19 cellular contexts compared by ENCODE assay signal in genomic region chrX:40247848-40248622, GRCh38.
DNase-seq lines count a peak whose midpoint lies in the region; ATAC-seq and TF ChIP-seq lines count a peak whose summit lies in the region.
"Had no signal": no experiment of that assay in that cellular context is flagged by ENCODE, and none has a peak within 500 bp of the region (broad histone marks: within the 10 kb centered on the region; RNA-seq: fewer than 3 reads in every experiment).

No MANE protein-coding gene starts in this region.

- ATAC-seq in WTC11 (peak; percentile 36; the same call in 1 of the 2 replicates), psoas muscle (no peak)
- ATAC-seq: CD8-positive, alpha-beta T cell had no signal

- no peak overlapping the region for H3K4me3 Mint-ChIP-seq in WTC11
- no peak overlapping the region for H3K4me3 Mint-ChIP-seq in endothelial cell (ENCODE audit: unreplicated experiment)
- H3K4me3 Mint-ChIP-seq: CD8-positive, alpha-beta T cell had no signal

- POLR2A ChIA-PET in WTC11 (lab: Charles Lee) = interaction anchor here (1.4 kb wide), 1 partner anchor 72 kb away, joined by 4 read pairs; no protein-coding TSS in a partner anchor

- H3K36me3 Mint-ChIP-seq in WTC11 (no peaks in the 10 kb centered on the region), endothelial cell (ENCODE audit: low read depth, unreplicated experiment) (no peaks in the 10 kb centered on the region)
- H3K36me3 Mint-ChIP-seq: CD8-positive, alpha-beta T cell had no signal

- H3K9me3 ChIP-seq in parathyroid adenoma (ENCODE audit: control insufficient read depth, low read length) (no peaks in the 10 kb centered on the region), psoas muscle (no peaks in the 10 kb centered on the region)
- H3K9me3 ChIP-seq: HAP-1, SJCRH30 had no signal

- H3K4me2 ChIP-seq in parathyroid adenoma (ENCODE audit: low read length) = no peak overlapping the region
- H3K4me2 ChIP-seq: KMS-11 had no signal

- DNase-seq in DMS 273 (lab: John Stamatoyannopoulos, UW; ENCODE audit: unreplicated experiment) (peak; percentile 33), DMS 273 treated with DMSO at 0.1 percent for 48 hours (lab: John Stamatoyannopoulos, UW) (no peak), NCI-H2227 (lab: John Stamatoyannopoulos, UW; ENCODE audit: unreplicated experiment) (peak; percentile 81), WTC11 (ENCODE audit: low spot score) (no peak), DMS114 treated with DMSO at 0.1 percent for 48 hours (lab: John Stamatoyannopoulos, UW; ENCODE audit: unreplicated experiment) (no peak), psoas muscle (no peak), endothelial cell (ENCODE audit: low spot score) (no peak)
- DNase-seq: C1 segment of cervical spinal cord; CD8-positive, alpha-beta T cell; DMS79 treated with DMSO at 0.1 percent for 48 hours; NCI-H1105 treated with DMSO at 0.1 percent for 48 hours; NCI-H1694 treated with DMSO at 0.1 percent for 48 hours; NCI-H2081 treated with DMSO at 0.1 percent for 48 hours; NCI-H748 treated with DMSO at 0.1 percent for 48 hours had no signal

- H3K27ac ChIP-seq in parathyroid adenoma = peak overlapping the region; percentile 30
- no peak overlapping the region for H3K27ac ChIP-seq in psoas muscle
- H3K27ac ChIP-seq: 22Rv1, KMS-11, SJCRH30 had no signal

- H3K9ac ChIP-seq in parathyroid adenoma = no peak overlapping the region
- H3K9ac ChIP-seq: KMS-11 had no signal

- CTCF ChIA-PET in WTC11 (lab: Charles Lee) = interaction anchor here (1.8 kb wide), 1 partner anchor 20 kb away, joined by 4 read pairs; no protein-coding TSS in a partner anchor

- H3K36me3 ChIP-seq in parathyroid adenoma (ENCODE audit: control insufficient read depth, insufficient read depth, low read length) = no peaks in the 10 kb centered on the region
- no peaks in the 10 kb centered on the region for H3K36me3 ChIP-seq in psoas muscle (ENCODE audit: insufficient read depth in 1 of 2, low read depth in 1 of 2)
- H3K36me3 ChIP-seq: HAP-1, SJCRH30 had no signal

- peak overlapping the region; percentile 33 for H2AFZ ChIP-seq in parathyroid adenoma

- H3K79me2 ChIP-seq in parathyroid adenoma = no peaks in the 10 kb centered on the region

- WGBS in psoas muscle, 3 donors = 60 to 71% (median 64%) methylated on average over 13 of the region's 13 CpGs

- H3K27me3 Mint-ChIP-seq in WTC11 (ENCODE audit: low read depth) = no peaks in the 10 kb centered on the region; the same call in 1 of the 2 replicates
- no peaks in the 10 kb centered on the region for H3K27me3 Mint-ChIP-seq in endothelial cell (ENCODE audit: unreplicated experiment)

- H3K4me1 Mint-ChIP-seq in WTC11 (peaks cover 28% of the 10 kb centered on the region), endothelial cell (ENCODE audit: unreplicated experiment) (peaks cover 7% of the 10 kb centered on the region)

- H3K4me1 ChIP-seq in parathyroid adenoma = peaks cover 12% of the 10 kb centered on the region
- H3K4me1 ChIP-seq in psoas muscle = no peaks in the 10 kb centered on the region
- H3K4me1 ChIP-seq: HAP-1 had no signal

- H3K27ac Mint-ChIP-seq in WTC11 = no peak overlapping the region
- H3K27ac Mint-ChIP-seq in endothelial cell (ENCODE audit: unreplicated experiment) = no peak overlapping the region
- H3K27ac Mint-ChIP-seq: CD8-positive, alpha-beta T cell had no signal

- intact Hi-C loops in psoas muscle (cut with DNase I) = no loop called here

- no peaks in the 10 kb centered on the region for H3K27me3 ChIP-seq in parathyroid adenoma (ENCODE audit: control insufficient read depth, insufficient read depth, low read length)
- peaks cover 0 to 18% (median 0%) of the 10 kb centered on the region in 3 donors for H3K27me3 ChIP-seq in psoas muscle (ENCODE audit: insufficient read depth in 3 of 3, low read length in 2 of 3)
- H3K27me3 ChIP-seq: SJCRH30 had no signal

- no peak overlapping the region for H3K4me3 ChIP-seq in parathyroid adenoma (ENCODE audit: low read depth, low read length)
- no peak overlapping the region for H3K4me3 ChIP-seq in psoas muscle
- H3K4me3 ChIP-seq: HAP-1, SJCRH30 had no signal

- H3K9me3 Mint-ChIP-seq in WTC11 (no peaks in the 10 kb centered on the region), endothelial cell (ENCODE audit: unreplicated experiment) (no peaks in the 10 kb centered on the region)
- H3K9me3 Mint-ChIP-seq: CD8-positive, alpha-beta T cell had no signal

- no peak for TF ChIP-seq CTCF in WTC11 (IDR thresholded peaks at IDR 0.05)
- TF ChIP-seq CTCF in parathyroid adenoma (IDR thresholded peaks at IDR 0.05) = no peak
- no peak for TF ChIP-seq CTCF in psoas muscle (IDR thresholded peaks at IDR 0.05)
- no peak for TF ChIP-seq CTCF in endothelial cell (IDR thresholded peaks at IDR 0.05; ENCODE audit: unreplicated experiment)

TF ChIP-seq in WTC11, 78 proteins besides CTCF, POLR2A, EP300 and RAD21:
- no peak for TF ChIP-seq IRF2 (CRISPR knock-in tag; IDR thresholded peaks at IDR 0.05; ENCODE audit: borderline replicate concordance, low read depth)
- no peak for TF ChIP-seq ELF4 (CRISPR knock-in tag; IDR thresholded peaks at IDR 0.05; ENCODE audit: low read depth)

Comparison
In these comparisons a context has a peak if more than half of its experiments do, and no peak if none do; other contexts are left out.
1. DNase-seq: peak in DMS 273 (single experiment) and NCI-H2227 (single experiment); none in DMS 273 treated with DMSO at 0.1 percent for 48 hours (single experiment), WTC11 (single experiment), DMS114 treated with DMSO at 0.1 percent for 48 hours (single experiment), psoas muscle (0 of 2) and endothelial cell (single experiment).